Comparison of ENCODE assay signal across 8 cellular contexts in genomic region chr7:44477063-44477830, GRCh38. TPM values are rescaled to one million over a fixed set of nuclear protein-coding genes. Genes with fewer than 3 reads are reported as not detected.
DNase-seq lines count a peak whose midpoint lies in the region; ATAC-seq, FAIRE-seq and TF ChIP-seq lines count a peak whose summit lies in the region.

No MANE protein-coding gene starts in this region.

- no peak for TF ChIP-seq POLR2A in GM12892 (IDR thresholded peaks at IDR 0.05; ENCODE audit: low read depth, low read length)

- peaks cover 45% of the 10 kb centered on the region for H3K36me3 Mint-ChIP-seq in activated CD4-positive, alpha-beta T cell treated with anti-CD3 and anti-CD28 coated beads for 36 hours (ENCODE audit: low read depth)

- no peak overlapping the region for H3K27ac Mint-ChIP-seq in activated CD4-positive, alpha-beta T cell treated with anti-CD3 and anti-CD28 coated beads for 36 hours

- H3K4me3 ChIP-seq in choroid plexus epithelial cell (ENCODE audit: low read depth, low read length) = no peak overlapping the region

- DNase-seq in A172 (ENCODE audit: low spot score) (peak; percentile 85), GM12892 (ENCODE audit: insufficient read length) (no peak), NCI-H226 (peak; percentile 90), choroid plexus epithelial cell (ENCODE audit: low read depth) (peak; percentile 87), left lobe of liver (ENCODE audit: low spot score) (peak; percentile 72)
- peak; percentile 76 for DNase-seq in activated CD4-positive, alpha-beta T cell treated with anti-CD3 and anti-CD28 coated beads for 36 hours
- DNase-seq in stimulated activated CD4-positive, alpha-beta T cell treated with anti-CD3 and anti-CD28 coated beads, TNF-alpha, amount 100 ng/mL, for 24 hours (ENCODE audit: low read depth in 3 of 3) = peak; percentile 23 to 51 (median 49)

- intact Hi-C loops in activated CD4-positive, alpha-beta T cell treated with anti-CD3 and anti-CD28 coated beads for 36 hours (cut with DNase I, micrococcal nuclease) = loop anchor here (1.0 to 5.0 kb wide), 5 partner anchors 35 to 236 kb away; no protein-coding TSS in a partner anchor

- no peak overlapping the region for H3K4me3 Mint-ChIP-seq in activated CD4-positive, alpha-beta T cell treated with anti-CD3 and anti-CD28 coated beads for 36 hours

- no peaks in the 10 kb centered on the region for H3K27me3 Mint-ChIP-seq in activated CD4-positive, alpha-beta T cell treated with anti-CD3 and anti-CD28 coated beads for 36 hours

- peak; percentile 51 for ATAC-seq in HG03095 (IDR thresholded peaks at IDR 0.05; ENCODE audit: unreplicated experiment)
- ATAC-seq in activated CD4-positive, alpha-beta T cell treated with anti-CD3 and anti-CD28 coated beads for 36 hours = peak; percentile 95
- peak; percentile 99 for ATAC-seq in left lobe of liver

- FAIRE-seq in GM12892 (lab: Jason Lieb, UNC) = peak; percentile 96

- CTCF ChIA-PET in activated CD4-positive, alpha-beta T cell treated with anti-CD3 and anti-CD28 coated beads for 36 hours (lab: Charles Lee) = interaction anchor here (0.6 to 1.8 kb wide), 4 partner anchors 10 to 236 kb away, joined by 3 to 6 read pairs (median 4); no protein-coding TSS in a partner anchor

- POLR2A ChIA-PET in activated CD4-positive, alpha-beta T cell treated with anti-CD3 and anti-CD28 coated beads for 36 hours (lab: Charles Lee) = no interaction called here

- H3K9me3 Mint-ChIP-seq in activated CD4-positive, alpha-beta T cell treated with anti-CD3 and anti-CD28 coated beads for 36 hours (ENCODE audit: low read depth) = no peaks in the 10 kb centered on the region

- peaks cover 32% of the 10 kb centered on the region for H3K4me1 Mint-ChIP-seq in activated CD4-positive, alpha-beta T cell treated with anti-CD3 and anti-CD28 coated beads for 36 hours

- peak; percentile 99 for TF ChIP-seq CTCF in choroid plexus epithelial cell (conservative IDR thresholded peaks at IDR 0.05; ENCODE audit: low read depth, low read length)

RNA-seq across cellular contexts. Expression of gene NUDCD3, which starts 13.2 kb away (rescaled TPM):
- total RNA-seq in A172 (2014; rRNA removed; shearing (Covaris generic)) = 110 and 129 TPM in 2 replicates
- polyA plus RNA-seq in GM12892 (2012; ENCODE audit: missing spikeins) = 36.7 TPM
- 10 to 100 TPM; 70.3 to 77.6 TPM for total RNA-seq in activated CD4-positive, alpha-beta T cell treated with anti-CD3 and anti-CD28 coated beads for 36 hours
- 47.1 TPM for total RNA-seq in left lobe of liver
